8 cellular contexts compared by ENCODE assay signal in genomic region chr14:88967299-88967698, GRCh38.
"Had no signal": no experiment of that assay in that cellular context is flagged by ENCODE, and none has a peak within 500 bp of the region (broad histone marks: within the 10 kb centered on the region; RNA-seq: fewer than 3 reads in every experiment).

No MANE protein-coding gene starts in this region.

- ATAC-seq: GM12878 had no signal

- H3K4me3 ChIP-seq: GM12878 had no signal

- FAIRE-seq: G401.6, GM12878, GM12891, GM12892, GM18507, GM19239 had no signal

- DNase-seq: GDM1, GF-D8 had no signal
